In the genomic region with DNA sequence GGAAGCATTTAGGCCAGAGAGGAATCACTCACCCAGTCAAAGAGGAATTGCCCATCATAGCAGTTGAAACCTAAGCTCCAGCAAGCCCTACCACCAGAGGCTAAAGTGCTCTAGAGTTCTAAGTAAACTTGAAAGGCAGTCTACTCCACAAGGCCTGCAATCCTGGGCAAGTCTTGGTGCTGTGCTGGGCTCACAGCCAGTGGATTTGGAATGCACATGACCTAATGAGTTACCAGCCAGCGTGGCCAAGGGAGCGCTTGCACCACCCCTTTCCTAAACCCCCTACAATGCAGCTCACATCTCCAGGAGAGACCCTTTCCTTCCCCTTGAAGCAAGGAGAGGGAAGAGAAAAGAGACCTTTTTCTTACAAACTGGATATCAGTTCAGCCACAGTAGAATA, we compare ENCODE assay signal across 24 cellular contexts.
"Had no signal": no experiment of that assay in that cellular context is flagged by ENCODE, and none has a peak within 500 bp of the region (broad histone marks: within the 10 kb centered on the region; RNA-seq: fewer than 3 reads in every experiment).

No MANE protein-coding gene starts in this region.

- H3K36me3 Mint-ChIP-seq: activated CD8-positive, alpha-beta memory T cell treated with anti-CD3 and anti-CD28 coated beads, Interleukin-2, amount 10 ng/mL, durations not matched to agents 7 days and 5 days; activated naive CD4-positive, alpha-beta T cell treated with anti-CD3 and anti-CD28 coated beads, Interleukin-2, amount 50 U/mL, for 24 hours; brain had no signal

- H3K9me3 ChIP-seq: SJSA1 had no signal

- H3K27me3 Mint-ChIP-seq: activated CD8-positive, alpha-beta memory T cell treated with anti-CD3 and anti-CD28 coated beads, Interleukin-2, amount 10 ng/mL, durations not matched to agents 7 days and 5 days; activated naive CD4-positive, alpha-beta T cell treated with anti-CD3 and anti-CD28 coated beads, Interleukin-2, amount 50 U/mL, for 24 hours; activated T-cell treated with anti-CD3 and anti-CD28 coated beads, Interleukin-2, amount 50 U/mL, for 24 hours had no signal

- H3K27ac Mint-ChIP-seq: activated CD8-positive, alpha-beta memory T cell treated with anti-CD3 and anti-CD28 coated beads, Interleukin-2, amount 10 ng/mL, durations not matched to agents 7 days and 5 days; activated naive CD4-positive, alpha-beta T cell treated with anti-CD3 and anti-CD28 coated beads, Interleukin-2, amount 50 U/mL, for 24 hours; activated T-cell treated with anti-CD3 and anti-CD28 coated beads, Interleukin-2, amount 50 U/mL, for 24 hours; activated T-helper 1 cell treated with anti-CD3 and anti-CD28 coated beads, Interleukin-12 subunit alpha, Interleukin-12 subunit beta, Interleukin-2, Interleukin-4 antibody, amounts not matched to agents 30 ng/mL and 10 ng/mL and 1 ng/mL, durations not matched to agents 14 hours and 24 hours and 36 hours; brain; T-helper 1 cell treated with Interleukin-12 subunit alpha and Interleukin-12 subunit beta and Interleukin-4 antibody, amounts not matched to agents 30 μg/mL and 1 μg/mL, for 36 hours had no signal

- H3K36me3 ChIP-seq: SJSA1 had no signal

- H3K27ac ChIP-seq: SJSA1 had no signal

- H3K4me1 Mint-ChIP-seq: activated CD8-positive, alpha-beta memory T cell treated with anti-CD3 and anti-CD28 coated beads, Interleukin-2, amount 10 ng/mL, durations not matched to agents 7 days and 5 days; activated naive CD4-positive, alpha-beta T cell treated with anti-CD3 and anti-CD28 coated beads, Interleukin-2, amount 50 U/mL, for 24 hours; brain had no signal

- H3K27me3 ChIP-seq: SJSA1 had no signal

- H3K4me3 ChIP-seq: SJSA1 had no signal

- H3K9me3 Mint-ChIP-seq: activated naive CD4-positive, alpha-beta T cell treated with anti-CD3 and anti-CD28 coated beads, Interleukin-2, amount 50 U/mL, for 24 hours; activated T-cell treated with anti-CD3 and anti-CD28 coated beads, Interleukin-2, amount 50 U/mL, for 24 hours; activated T-helper 1 cell treated with anti-CD3 and anti-CD28 coated beads, Interleukin-12 subunit alpha, Interleukin-12 subunit beta, Interleukin-2, Interleukin-4 antibody, amounts not matched to agents 30 ng/mL and 10 ng/mL and 1 ng/mL, durations not matched to agents 14 hours and 24 hours and 36 hours had no signal

- DNase-seq: activated CD4-positive, alpha-beta T cell treated with anti-CD3 and anti-CD28 coated beads for 48 hours; activated CD4-positive, alpha-beta T cell treated with anti-CD3 and anti-CD28 coated beads, Interleukin-2, amount 50 U/mL, for 4 hours; activated CD8-positive, alpha-beta memory T cell treated with anti-CD3 and anti-CD28 coated beads, Interleukin-2, amount 10 ng/mL, durations not matched to agents 7 days and 5 days; activated effector memory CD4-positive, alpha-beta T cell treated with Interleukin-2 at 50 U/mL for 16 hours; activated naive CD4-positive, alpha-beta T cell; activated T-cell treated with anti-CD3 and anti-CD28 coated beads, Interleukin-2, amount 50 U/mL, for 24 hours; aorta; caudate nucleus; KG1; MV-4-11; NCI-H1092 treated with DMSO at 0.1 percent for 48 hours; NCI-H1417 treated with DMSO at 0.1 percent for 48 hours; NCI-H1694; NCI-H2029; NCI-H2107; NCI-H524; SHP77 had no signal

- ATAC-seq: activated CD4-positive, CD25-positive, alpha-beta regulatory T cell treated with anti-CD3 and anti-CD28 coated beads, Interleukin-2, amount 50 U/mL, for 24 hours; activated CD8-positive, alpha-beta memory T cell treated with anti-CD3 and anti-CD28 coated beads, Interleukin-2, amount 10 ng/mL, durations not matched to agents 7 days and 5 days; SK-N-SH treated with all-trans-retinoic acid at 6 μM for 48 hours had no signal

- H3K4me1 ChIP-seq: SJSA1 had no signal

- H3K4me3 Mint-ChIP-seq: activated CD8-positive, alpha-beta memory T cell treated with anti-CD3 and anti-CD28 coated beads, Interleukin-2, amount 10 ng/mL, durations not matched to agents 7 days and 5 days; activated naive CD4-positive, alpha-beta T cell treated with anti-CD3 and anti-CD28 coated beads, Interleukin-2, amount 50 U/mL, for 24 hours; activated T-cell treated with anti-CD3 and anti-CD28 coated beads, Interleukin-2, amount 50 U/mL, for 24 hours; activated T-helper 1 cell treated with anti-CD3 and anti-CD28 coated beads, Interleukin-12 subunit alpha, Interleukin-12 subunit beta, Interleukin-2, Interleukin-4 antibody, amounts not matched to agents 30 ng/mL and 10 ng/mL and 1 ng/mL, durations not matched to agents 14 hours and 24 hours and 36 hours; brain; T-helper 1 cell treated with Interleukin-12 subunit alpha and Interleukin-12 subunit beta and Interleukin-4 antibody, amounts not matched to agents 30 μg/mL and 1 μg/mL, for 36 hours had no signal
